In genomic region chr14:24212924-24213865, GRCh38 we compare ENCODE assay signal across 8 cellular contexts. TPM values are rescaled to one million over a fixed set of nuclear protein-coding genes. Genes with fewer than 3 reads are reported as not detected.
DNase-seq lines count a peak whose midpoint lies in the region; ATAC-seq, FAIRE-seq and TF ChIP-seq lines count a peak whose summit lies in the region.

TSS of gene CHMP4A (minus strand) at chr14:24213488. CDS start at chr14:24213439, 49 bp downstream.

- H3K36me3 Mint-ChIP-seq in activated naive CD8-positive, alpha-beta T cell treated with anti-CD3 and anti-CD28 coated beads, Interleukin-2, amount 50 U/mL, for 24 hours (ENCODE audit: low read depth): peaks cover 41% of the 10 kb centered on the region

- H3K4me3 ChIP-seq in GM12865 (ENCODE audit: low read depth, low read length): peak within 1 kb of the TSS; percentile 57
- peak within 1 kb of the TSS; percentile 46 to 75 (median 71) for H3K4me3 ChIP-seq in pancreas
- peak within 1 kb of the TSS; percentile 62 to 90 for H3K4me3 ChIP-seq in tibial artery

- H3K9me3 ChIP-seq in pancreas (no peaks in the 10 kb centered on the region), tibial artery (no peaks in the 10 kb centered on the region)

- intact Hi-C loops in Right ventricle myocardium superior (cut with DNase I): no loop called here
- intact Hi-C loops in pancreas (cut with DNase I): no loop called here
- intact Hi-C loops in tibial artery (cut with DNase I; ENCODE audit: low total_unique reads): no loop called here

- FAIRE-seq in pancreas (lab: Jason Lieb, UNC): no peak

- TF ChIP-seq CTCF in GM12865 (IDR thresholded peaks at IDR 0.05; ENCODE audit: insufficient read depth, low read depth, low read length, missing control alignments): no peak
- TF ChIP-seq CTCF in pancreas (IDR thresholded peaks at IDR 0.05): no peak
- peak in 1 of 2 experiments; percentile 14 for TF ChIP-seq CTCF in tibial artery (IDR thresholded peaks at IDR 0.05)

- H3K27ac Mint-ChIP-seq in activated naive CD8-positive, alpha-beta T cell treated with anti-CD3 and anti-CD28 coated beads, Interleukin-2, amount 50 U/mL, for 24 hours: peak within 1 kb of the TSS; percentile 99

- no peaks in the 10 kb centered on the region for H3K9me3 Mint-ChIP-seq in activated naive CD8-positive, alpha-beta T cell treated with anti-CD3 and anti-CD28 coated beads, Interleukin-2, amount 50 U/mL, for 24 hours

- ATAC-seq in HG02763 (IDR thresholded peaks at IDR 0.05; ENCODE audit: unreplicated experiment) (peak; percentile 79), Right ventricle myocardium superior (ENCODE audit: poor library complexity) (peak; percentile 92), pancreas (peak; percentile 82 to 91 (median 86))
- ATAC-seq in activated naive CD8-positive, alpha-beta T cell treated with anti-CD3 and anti-CD28 coated beads, Interleukin-2, amount 50 U/mL, for 24 hours: peak; percentile 90

- H3K27me3 ChIP-seq in pancreas (no peaks in the 10 kb centered on the region), tibial artery (no peaks in the 10 kb centered on the region)

- 3 to 4% methylated on average over 53 of the region's 53 CpGs for WGBS in pancreas, 2 donors

- H3K27me3 Mint-ChIP-seq in activated naive CD8-positive, alpha-beta T cell treated with anti-CD3 and anti-CD28 coated beads, Interleukin-2, amount 50 U/mL, for 24 hours: peaks cover 2% of the 10 kb centered on the region

- peak within 1 kb of the TSS; percentile 99 for H3K4me3 Mint-ChIP-seq in activated naive CD8-positive, alpha-beta T cell treated with anti-CD3 and anti-CD28 coated beads, Interleukin-2, amount 50 U/mL, for 24 hours

- DNase-seq in GM12865 (ENCODE audit: low read depth) (peak; percentile 99), NCI-H1417 treated with DMSO at 0.1 percent for 48 hours (lab: John Stamatoyannopoulos, UW) (peak; percentile 79), SW480 (ENCODE audit: low spot score) (peak; percentile 95), Right ventricle myocardium superior (peak; percentile 98), pancreas (peak; percentile 91 to 97 (median 92)), tibial artery (peak; percentile 98 to 99)
- peak; percentile 97 for DNase-seq in activated naive CD8-positive, alpha-beta T cell treated with anti-CD3 and anti-CD28 coated beads, Interleukin-2, amount 50 U/mL, for 24 hours

- H3K4me1 ChIP-seq in pancreas: peaks cover 0 to 8% (median 5%) of the 10 kb centered on the region in 3 donors
- peaks cover 0 to 31% (median 27%) of the 10 kb centered on the region in 4 donors for H3K4me1 ChIP-seq in tibial artery

- H3K27ac ChIP-seq in pancreas (peak within 1 kb of the TSS; percentile 85 to 97 (median 96)), tibial artery (peak within 1 kb of the TSS; percentile 89 to 96)

- H3K36me3 ChIP-seq in pancreas (peaks cover 0 to 13% (median 3%) of the 10 kb centered on the region in 3 donors), tibial artery (peaks cover 18 to 35% (median 34%) of the 10 kb centered on the region in 3 donors)

- H3K4me1 Mint-ChIP-seq in activated naive CD8-positive, alpha-beta T cell treated with anti-CD3 and anti-CD28 coated beads, Interleukin-2, amount 50 U/mL, for 24 hours: peaks cover 50% of the 10 kb centered on the region

RNA-seq across cellular contexts. Expression of gene CHMP4A, which starts in this region (rescaled TPM):
- total RNA-seq in Right ventricle myocardium superior (26.6 TPM), pancreas (10 to 100 TPM; 16.3 to 31.2 (median 22.4) TPM)
- 10 to 100 TPM; 35.4 to 79.9 TPM for polyA plus RNA-seq in pancreas

Comparison
In these comparisons a context has a peak if more than half of its experiments do, and no peak if none do; other contexts are left out.
1. Peak in every context shown above with its lines: DNase-seq, ATAC-seq, H3K4me3 ChIP-seq and H3K27ac ChIP-seq.